ENCODE assay signal across 1 cellular context in genomic region chr17:3012926-3013581, GRCh38.
TF ChIP-seq lines count a peak whose summit lies in the region.

No MANE protein-coding gene starts in this region.

TF ChIP-seq in HCT116, 20 proteins besides CTCF, POLR2A, EP300 and RAD21 (continued from another document):
- TF ChIP-seq REST (IDR thresholded peaks at IDR 0.05; ENCODE audit: low read depth): no peak
- TF ChIP-seq MAX (IDR thresholded peaks at IDR 0.05): no peak
- no peak for TF ChIP-seq FOSL1 (IDR thresholded peaks at IDR 0.05; ENCODE audit: low read depth)
- no peak for TF ChIP-seq EZH2 (IDR thresholded peaks at IDR 0.05)
- no peak for TF ChIP-seq CEBPB (IDR thresholded peaks at IDR 0.05; ENCODE audit: low read depth)
- no peak for TF ChIP-seq ZBTB33 (IDR thresholded peaks at IDR 0.05; ENCODE audit: extremely low read depth, insufficient replicate concordance, low read length)
- no peak for TF ChIP-seq SP1 (IDR thresholded peaks at IDR 0.05; ENCODE audit: low read depth)
- TF ChIP-seq EZH2phosphoT487 (IDR thresholded peaks at IDR 0.05; ENCODE audit: borderline replicate concordance): no peak
- no peak for TF ChIP-seq CBX3 (IDR thresholded peaks at IDR 0.05; ENCODE audit: low read depth)
- no peak for TF ChIP-seq POLR2AphosphoS5 (IDR thresholded peaks at IDR 0.05; ENCODE audit: low read depth, low read length)
- TF ChIP-seq TCF7L2 (IDR thresholded peaks at IDR 0.05; ENCODE audit: borderline replicate concordance, extremely low read depth, insufficient read depth, insufficient read length): no peak
